In the genomic region with DNA sequence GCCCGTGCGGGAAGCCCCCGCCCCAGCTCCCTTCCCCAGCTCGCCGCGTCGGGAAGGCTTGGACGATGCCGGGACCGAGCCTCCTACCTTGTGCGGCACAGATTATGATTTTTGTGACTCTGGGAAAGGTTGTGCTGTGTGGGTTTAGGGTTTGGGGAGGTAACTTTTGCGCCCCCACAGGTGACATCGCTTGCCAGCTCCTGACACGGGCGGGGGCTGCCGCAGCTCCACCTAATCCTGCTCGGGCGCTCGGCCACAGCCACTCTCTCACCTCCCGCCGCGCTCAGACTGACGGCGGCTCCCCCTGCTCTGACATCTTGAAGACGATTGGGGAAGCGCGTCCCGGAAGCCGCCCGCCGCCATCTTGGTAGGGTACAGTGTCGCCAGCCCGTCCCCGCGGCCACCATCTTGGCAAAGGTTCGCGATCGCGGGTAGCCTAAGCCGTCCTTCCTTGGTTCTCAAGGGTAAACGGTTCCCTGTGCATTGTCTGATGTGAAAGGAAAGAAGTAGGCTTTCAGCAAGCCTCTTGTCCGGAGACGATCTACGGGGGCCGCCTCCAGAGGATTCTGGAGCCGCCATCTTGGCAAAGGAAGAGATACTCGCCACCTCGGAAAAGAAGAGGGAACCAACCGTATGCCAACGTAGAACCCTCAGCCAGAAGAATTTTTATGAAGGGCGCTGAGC, we compare ENCODE assay signal across 1 cellular context.
A peak's percentile ranks its signal among the peaks of the same experiment; 100 is the strongest.
TF ChIP-seq lines count a peak whose summit lies in the region.

No MANE protein-coding gene starts in this region.

TF ChIP-seq in A549, 52 proteins besides CTCF, POLR2A, EP300 and RAD21 (continued from another document):
- TF ChIP-seq ELK1 (IDR thresholded peaks at IDR 0.05; ENCODE audit: low read depth, low read length): no peak
- TF ChIP-seq, protein P1, sequence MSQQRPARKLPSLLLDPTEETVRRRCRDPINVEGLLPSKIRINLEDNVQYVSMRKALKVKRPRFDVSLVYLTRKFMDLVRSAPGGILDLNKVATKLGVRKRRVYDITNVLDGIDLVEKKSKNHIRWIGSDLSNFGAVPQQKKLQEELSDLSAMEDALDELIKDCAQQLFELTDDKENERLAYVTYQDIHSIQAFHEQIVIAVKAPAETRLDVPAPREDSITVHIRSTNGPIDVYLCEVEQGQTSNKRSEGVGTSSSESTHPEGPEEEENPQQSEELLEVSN (IDR thresholded peaks at IDR 0.05; ENCODE audit: borderline replicate concordance, low read depth): peak; percentile 74
- TF ChIP-seq BHLHE40 (IDR thresholded peaks at IDR 0.05; ENCODE audit: low read depth, low read length): 0 out of 2 replicates have a peak, but pooled peaks have one; percentile 4
- TF ChIP-seq HMGXB4 (CRISPR knock-in tag; IDR thresholded peaks at IDR 0.05; ENCODE audit: borderline replicate concordance): peak; percentile 54; the same call in 1 of the 2 replicates
- TF ChIP-seq, protein P2, sequence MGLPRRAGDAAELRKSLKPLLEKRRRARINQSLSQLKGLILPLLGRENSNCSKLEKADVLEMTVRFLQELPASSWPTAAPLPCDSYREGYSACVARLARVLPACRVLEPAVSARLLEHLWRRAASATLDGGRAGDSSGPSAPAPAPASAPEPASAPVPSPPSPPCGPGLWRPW (IDR thresholded peaks at IDR 0.05): no peak
- TF ChIP-seq REST (IDR thresholded peaks at IDR 0.05): no peak
- TF ChIP-seq RNF2 (IDR thresholded peaks at IDR 0.05; ENCODE audit: borderline replicate concordance, low read depth): no peak
- no peak for TF ChIP-seq MAFK (IDR thresholded peaks at IDR 0.05; ENCODE audit: partially characterized antibody)
- no peak for TF ChIP-seq RFX5 (IDR thresholded peaks at IDR 0.05)
- 0 out of 2 replicates have a peak, but pooled peaks have one; percentile 69 for TF ChIP-seq ZNF302 (CRISPR knock-in tag; IDR thresholded peaks at IDR 0.05)
- peak; percentile 74; the same call in 1 of the 2 replicates for TF ChIP-seq EHF (CRISPR knock-in tag; IDR thresholded peaks at IDR 0.05)
- TF ChIP-seq, protein P3, sequence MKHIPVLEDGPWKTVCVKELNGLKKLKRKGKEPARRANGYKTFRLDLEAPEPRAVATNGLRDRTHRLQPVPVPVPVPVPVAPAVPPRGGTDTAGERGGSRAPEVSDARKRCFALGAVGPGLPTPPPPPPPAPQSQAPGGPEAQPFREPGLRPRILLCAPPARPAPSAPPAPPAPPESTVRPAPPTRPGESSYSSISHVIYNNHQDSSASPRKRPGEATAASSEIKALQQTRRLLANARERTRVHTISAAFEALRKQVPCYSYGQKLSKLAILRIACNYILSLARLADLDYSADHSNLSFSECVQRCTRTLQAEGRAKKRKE (CRISPR knock-in tag; IDR thresholded peaks at IDR 0.05; ENCODE audit: low read depth): peak; percentile 33
- TF ChIP-seq HOXB5 (CRISPR knock-in tag; IDR thresholded peaks at IDR 0.05): peak; percentile 92
- no peak; a peak in 1 of 5 replicates for TF ChIP-seq JUN (IDR thresholded peaks at IDR 0.05)
- TF ChIP-seq NFE2L2 (conservative IDR thresholded peaks at IDR 0.05; ENCODE audit: low read length): no peak
- no peak for TF ChIP-seq KDM1A (IDR thresholded peaks at IDR 0.05; ENCODE audit: low read depth)
